Comparison of ENCODE assay signal across 1 cellular context in the genomic region with DNA sequence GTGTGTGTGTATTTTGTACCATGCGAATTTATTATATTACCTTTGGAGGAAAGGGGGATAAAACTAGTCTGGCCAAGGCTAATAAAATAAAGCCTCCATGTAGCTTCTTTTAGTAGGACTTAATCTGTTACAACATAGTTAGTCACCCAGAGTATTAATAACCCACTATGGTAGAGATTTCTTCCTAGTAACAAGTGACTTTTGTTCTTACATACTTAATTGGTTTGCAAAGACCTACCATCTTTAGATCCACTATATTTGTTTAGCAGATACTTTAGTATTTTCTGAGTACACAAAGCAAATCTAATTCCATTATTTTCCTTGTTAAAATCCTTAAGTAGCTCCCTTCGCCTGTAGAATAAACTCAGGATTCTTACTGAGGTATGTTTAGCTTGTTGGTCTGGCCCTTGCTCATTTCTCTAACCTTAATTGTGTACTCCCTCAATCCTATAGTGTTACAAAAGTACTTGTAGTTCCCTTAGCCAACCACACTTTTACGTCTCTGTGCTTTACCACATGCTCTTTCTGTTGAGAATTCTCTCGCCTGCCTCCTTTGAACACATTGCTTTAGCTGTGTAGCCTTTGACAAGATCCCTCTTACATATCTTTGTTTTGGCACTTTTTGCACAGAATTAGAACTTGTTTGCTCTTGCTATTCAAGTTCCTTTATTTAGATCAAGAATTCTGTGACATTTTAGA.
TF ChIP-seq lines count a peak whose summit lies in the region.

No MANE protein-coding gene starts in this region.

TF ChIP-seq in GM23338, 12 proteins besides CTCF, POLR2A, EP300 and RAD21 (continued from another document):
- TF ChIP-seq, protein P1, sequence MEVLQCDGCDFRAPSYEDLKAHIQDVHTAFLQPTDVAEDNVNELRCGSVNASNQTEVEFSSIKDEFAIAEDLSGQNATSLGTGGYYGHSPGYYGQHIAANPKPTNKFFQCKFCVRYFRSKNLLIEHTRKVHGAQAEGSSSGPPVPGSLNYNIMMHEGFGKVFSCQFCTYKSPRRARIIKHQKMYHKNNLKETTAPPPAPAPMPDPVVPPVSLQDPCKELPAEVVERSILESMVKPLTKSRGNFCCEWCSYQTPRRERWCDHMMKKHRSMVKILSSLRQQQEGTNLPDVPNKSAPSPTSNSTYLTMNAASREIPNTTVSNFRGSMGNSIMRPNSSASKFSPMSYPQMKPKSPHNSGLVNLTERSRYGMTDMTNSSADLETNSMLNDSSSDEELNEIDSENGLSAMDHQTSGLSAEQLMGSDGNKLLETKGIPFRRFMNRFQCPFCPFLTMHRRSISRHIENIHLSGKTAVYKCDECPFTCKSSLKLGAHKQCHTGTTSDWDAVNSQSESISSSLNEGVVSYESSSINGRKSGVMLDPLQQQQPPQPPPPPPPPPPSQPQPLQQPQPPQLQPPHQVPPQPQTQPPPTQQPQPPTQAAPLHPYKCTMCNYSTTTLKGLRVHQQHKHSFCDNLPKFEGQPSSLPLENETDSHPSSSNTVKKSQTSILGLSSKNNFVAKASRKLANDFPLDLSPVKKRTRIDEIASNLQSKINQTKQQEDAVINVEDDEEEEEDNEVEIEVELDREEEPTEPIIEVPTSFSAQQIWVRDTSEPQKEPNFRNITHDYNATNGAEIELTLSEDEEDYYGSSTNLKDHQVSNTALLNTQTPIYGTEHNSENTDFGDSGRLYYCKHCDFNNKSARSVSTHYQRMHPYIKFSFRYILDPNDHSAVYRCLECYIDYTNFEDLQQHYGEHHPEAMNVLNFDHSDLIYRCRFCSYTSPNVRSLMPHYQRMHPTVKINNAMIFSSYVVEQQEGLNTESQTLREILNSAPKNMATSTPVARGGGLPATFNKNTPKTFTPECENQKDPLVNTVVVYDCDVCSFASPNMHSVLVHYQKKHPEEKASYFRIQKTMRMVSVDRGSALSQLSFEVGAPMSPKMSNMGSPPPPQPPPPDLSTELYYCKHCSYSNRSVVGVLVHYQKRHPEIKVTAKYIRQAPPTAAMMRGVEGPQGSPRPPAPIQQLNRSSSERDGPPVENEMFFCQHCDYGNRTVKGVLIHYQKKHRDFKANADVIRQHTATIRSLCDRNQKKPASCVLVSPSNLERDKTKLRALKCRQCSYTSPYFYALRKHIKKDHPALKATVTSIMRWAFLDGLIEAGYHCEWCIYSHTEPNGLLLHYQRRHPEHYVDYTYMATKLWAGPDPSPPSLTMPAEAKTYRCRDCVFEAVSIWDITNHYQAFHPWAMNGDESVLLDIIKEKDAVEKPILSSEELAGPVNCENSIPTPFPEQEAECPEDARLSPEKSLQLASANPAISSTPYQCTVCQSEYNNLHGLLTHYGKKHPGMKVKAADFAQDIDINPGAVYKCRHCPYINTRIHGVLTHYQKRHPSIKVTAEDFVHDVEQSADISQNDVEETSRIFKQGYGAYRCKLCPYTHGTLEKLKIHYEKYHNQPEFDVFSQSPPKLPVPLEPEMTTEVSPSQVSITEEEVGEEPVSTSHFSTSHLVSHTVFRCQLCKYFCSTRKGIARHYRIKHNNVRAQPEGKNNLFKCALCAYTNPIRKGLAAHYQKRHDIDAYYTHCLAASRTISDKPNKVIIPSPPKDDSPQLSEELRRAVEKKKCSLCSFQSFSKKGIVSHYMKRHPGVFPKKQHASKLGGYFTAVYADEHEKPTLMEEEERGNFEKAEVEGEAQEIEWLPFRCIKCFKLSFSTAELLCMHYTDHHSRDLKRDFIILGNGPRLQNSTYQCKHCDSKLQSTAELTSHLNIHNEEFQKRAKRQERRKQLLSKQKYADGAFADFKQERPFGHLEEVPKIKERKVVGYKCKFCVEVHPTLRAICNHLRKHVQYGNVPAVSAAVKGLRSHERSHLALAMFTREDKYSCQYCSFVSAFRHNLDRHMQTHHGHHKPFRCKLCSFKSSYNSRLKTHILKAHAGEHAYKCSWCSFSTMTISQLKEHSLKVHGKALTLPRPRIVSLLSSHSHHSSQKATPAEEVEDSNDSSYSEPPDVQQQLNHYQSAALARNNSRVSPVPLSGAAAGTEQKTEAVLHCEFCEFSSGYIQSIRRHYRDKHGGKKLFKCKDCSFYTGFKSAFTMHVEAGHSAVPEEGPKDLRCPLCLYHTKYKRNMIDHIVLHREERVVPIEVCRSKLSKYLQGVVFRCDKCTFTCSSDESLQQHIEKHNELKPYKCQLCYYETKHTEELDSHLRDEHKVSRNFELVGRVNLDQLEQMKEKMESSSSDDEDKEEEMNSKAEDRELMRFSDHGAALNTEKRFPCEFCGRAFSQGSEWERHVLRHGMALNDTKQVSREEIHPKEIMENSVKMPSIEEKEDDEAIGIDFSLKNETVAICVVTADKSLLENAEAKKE (CRISPR knock-in tag; IDR thresholded peaks at IDR 0.05), result no peak
- TF ChIP-seq JUNB (IDR thresholded peaks at IDR 0.05; ENCODE audit: unreplicated experiment) (no peak), CREB1 (CRISPR knock-in tag; IDR thresholded peaks at IDR 0.05; ENCODE audit: low read depth) (no peak), EZH2phosphoT487 (IDR thresholded peaks at IDR 0.05; ENCODE audit: unreplicated experiment) (no peak), NANOG (IDR thresholded peaks at IDR 0.05; ENCODE audit: borderline replicate concordance) (no peak), ZNF331 (CRISPR knock-in tag; IDR thresholded peaks at IDR 0.05; ENCODE audit: low read depth) (no peak), POLR2AphosphoS5 (IDR thresholded peaks at IDR 0.05; ENCODE audit: low read depth) (no peak), EZH2 (IDR thresholded peaks at IDR 0.05; ENCODE audit: low read depth, unreplicated experiment) (no peak), STAT1 (IDR thresholded peaks at IDR 0.05; ENCODE audit: unreplicated experiment) (no peak)
- TF ChIP-seq, protein P2, sequence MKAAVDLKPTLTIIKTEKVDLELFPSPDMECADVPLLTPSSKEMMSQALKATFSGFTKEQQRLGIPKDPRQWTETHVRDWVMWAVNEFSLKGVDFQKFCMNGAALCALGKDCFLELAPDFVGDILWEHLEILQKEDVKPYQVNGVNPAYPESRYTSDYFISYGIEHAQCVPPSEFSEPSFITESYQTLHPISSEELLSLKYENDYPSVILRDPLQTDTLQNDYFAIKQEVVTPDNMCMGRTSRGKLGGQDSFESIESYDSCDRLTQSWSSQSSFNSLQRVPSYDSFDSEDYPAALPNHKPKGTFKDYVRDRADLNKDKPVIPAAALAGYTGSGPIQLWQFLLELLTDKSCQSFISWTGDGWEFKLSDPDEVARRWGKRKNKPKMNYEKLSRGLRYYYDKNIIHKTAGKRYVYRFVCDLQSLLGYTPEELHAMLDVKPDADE (IDR thresholded peaks at IDR 0.05), result no peak
- TF ChIP-seq, protein P3, sequence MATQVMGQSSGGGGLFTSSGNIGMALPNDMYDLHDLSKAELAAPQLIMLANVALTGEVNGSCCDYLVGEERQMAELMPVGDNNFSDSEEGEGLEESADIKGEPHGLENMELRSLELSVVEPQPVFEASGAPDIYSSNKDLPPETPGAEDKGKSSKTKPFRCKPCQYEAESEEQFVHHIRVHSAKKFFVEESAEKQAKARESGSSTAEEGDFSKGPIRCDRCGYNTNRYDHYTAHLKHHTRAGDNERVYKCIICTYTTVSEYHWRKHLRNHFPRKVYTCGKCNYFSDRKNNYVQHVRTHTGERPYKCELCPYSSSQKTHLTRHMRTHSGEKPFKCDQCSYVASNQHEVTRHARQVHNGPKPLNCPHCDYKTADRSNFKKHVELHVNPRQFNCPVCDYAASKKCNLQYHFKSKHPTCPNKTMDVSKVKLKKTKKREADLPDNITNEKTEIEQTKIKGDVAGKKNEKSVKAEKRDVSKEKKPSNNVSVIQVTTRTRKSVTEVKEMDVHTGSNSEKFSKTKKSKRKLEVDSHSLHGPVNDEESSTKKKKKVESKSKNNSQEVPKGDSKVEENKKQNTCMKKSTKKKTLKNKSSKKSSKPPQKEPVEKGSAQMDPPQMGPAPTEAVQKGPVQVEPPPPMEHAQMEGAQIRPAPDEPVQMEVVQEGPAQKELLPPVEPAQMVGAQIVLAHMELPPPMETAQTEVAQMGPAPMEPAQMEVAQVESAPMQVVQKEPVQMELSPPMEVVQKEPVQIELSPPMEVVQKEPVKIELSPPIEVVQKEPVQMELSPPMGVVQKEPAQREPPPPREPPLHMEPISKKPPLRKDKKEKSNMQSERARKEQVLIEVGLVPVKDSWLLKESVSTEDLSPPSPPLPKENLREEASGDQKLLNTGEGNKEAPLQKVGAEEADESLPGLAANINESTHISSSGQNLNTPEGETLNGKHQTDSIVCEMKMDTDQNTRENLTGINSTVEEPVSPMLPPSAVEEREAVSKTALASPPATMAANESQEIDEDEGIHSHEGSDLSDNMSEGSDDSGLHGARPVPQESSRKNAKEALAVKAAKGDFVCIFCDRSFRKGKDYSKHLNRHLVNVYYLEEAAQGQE (IDR thresholded peaks at IDR 0.05; ENCODE audit: unreplicated experiment), result no peak
